Comparison of ENCODE assay signal across 20 cellular contexts in genomic region chr2:101361079-101361478, GRCh38. TPM values are rescaled to one million over a fixed set of nuclear protein-coding genes. Genes with fewer than 3 reads are reported as not detected.
DNase-seq lines count a peak whose midpoint lies in the region; ATAC-seq and TF ChIP-seq lines count a peak whose summit lies in the region.
"Had no signal": no experiment of that assay in that cellular context is flagged by ENCODE, and none has a peak within 500 bp of the region (broad histone marks: within the 10 kb centered on the region; RNA-seq: fewer than 3 reads in every experiment).

No MANE protein-coding gene starts in this region.

- H3K4me3 ChIP-seq in GM23338 (no peak overlapping the region), heart right ventricle (no peak overlapping the region)
- H3K4me3 ChIP-seq: K562, SK-N-MC, uterus had no signal

- H3K27ac ChIP-seq in GM23338 (ENCODE audit: low read depth) (no peak overlapping the region), heart right ventricle (peak overlapping the region in 1 of 10 donors; percentile 40)
- H3K27ac ChIP-seq: HL-60, SK-N-MC, uterus had no signal

- no peaks in the 10 kb centered on the region for H4K20me1 ChIP-seq in GM23338 (replicated peaks; ENCODE audit: insufficient read depth)

- H3K27ac Mint-ChIP-seq in activated CD4-positive, alpha-beta T cell treated with anti-CD3 and anti-CD28 coated beads, Interleukin-2, amount 10 ng/mL, durations not matched to agents 24 days and 14 days = no peak overlapping the region
- no peak overlapping the region for H3K27ac Mint-ChIP-seq in GM23338
- H3K27ac Mint-ChIP-seq in T-cell = peak overlapping the region; percentile 84
- H3K27ac Mint-ChIP-seq in memory B cell = peak overlapping the region; percentile 82
- H3K27ac Mint-ChIP-seq in activated T-cell treated with anti-CD3 and anti-CD28 coated beads, Interleukin-2, amount 50 U/mL, for 72 hours = no peak overlapping the region

- peaks cover 26% of the 10 kb centered on the region for H3K4me1 Mint-ChIP-seq in activated CD4-positive, alpha-beta T cell treated with anti-CD3 and anti-CD28 coated beads, Interleukin-2, amount 10 ng/mL, durations not matched to agents 24 days and 14 days
- peaks cover 29% of the 10 kb centered on the region for H3K4me1 Mint-ChIP-seq in GM23338
- peaks cover 29 to 35% (median 33%) of the 10 kb centered on the region in 3 donors for H3K4me1 Mint-ChIP-seq in T-cell
- H3K4me1 Mint-ChIP-seq in memory B cell = peaks cover 25% of the 10 kb centered on the region
- peaks cover 14% of the 10 kb centered on the region for H3K4me1 Mint-ChIP-seq in activated T-cell treated with anti-CD3 and anti-CD28 coated beads, Interleukin-2, amount 50 U/mL, for 72 hours (ENCODE audit: low read depth)

- peaks cover 14% of the 10 kb centered on the region for H3K27me3 Mint-ChIP-seq in activated CD4-positive, alpha-beta T cell treated with anti-CD3 and anti-CD28 coated beads, Interleukin-2, amount 10 ng/mL, durations not matched to agents 24 days and 14 days
- H3K27me3 Mint-ChIP-seq in GM23338 (ENCODE audit: insufficient read depth, low read depth, poor library complexity) = peaks cover 3% of the 10 kb centered on the region
- H3K27me3 Mint-ChIP-seq in T-cell = no peaks in the 10 kb centered on the region
- no peaks in the 10 kb centered on the region for H3K27me3 Mint-ChIP-seq in memory B cell
- H3K27me3 Mint-ChIP-seq in activated T-cell treated with anti-CD3 and anti-CD28 coated beads, Interleukin-2, amount 50 U/mL, for 72 hours (ENCODE audit: low read depth) = no peaks in the 10 kb centered on the region
- H3K27me3 Mint-ChIP-seq: stimulated activated naive CD8-positive, alpha-beta T cell treated with anti-CD3 and anti-CD28 coated beads, Interleukin-15, amount 100 ng/mL, for 72 hours had no signal

- CTCF ChIA-PET in T-cell (lab: Charles Lee) = interaction anchor here in 1 of 2 donors (2.4 kb wide), 1 partner anchor 12 kb away, joined by 13 read pairs; no protein-coding TSS in a partner anchor

- WGBS in heart right ventricle, 2 donors = 72 to 78% methylated on average over 3 of the region's 3 CpGs

- no peaks in the 10 kb centered on the region for H3F3A ChIP-seq in GM23338 (replicated peaks; ENCODE audit: low read depth)

- POLR2A ChIA-PET in T-cell (lab: Charles Lee) = interaction anchor here in 1 of 2 donors (0.6 kb wide), 1 partner anchor 281 kb away, joined by 3 read pairs; no protein-coding TSS in a partner anchor

- no peak overlapping the region for H3K4me2 ChIP-seq in GM23338

- intact Hi-C loops in activated CD4-positive, alpha-beta T cell treated with anti-CD3 and anti-CD28 coated beads, Interleukin-2, amount 10 ng/mL, durations not matched to agents 24 days and 14 days (cut with micrococcal nuclease) = no loop called here
- intact Hi-C loops in heart right ventricle (cut with DNase I) = no loop called here

- H3K4me1 ChIP-seq in GM23338 (ENCODE audit: insufficient read depth) = 0 out of 2 replicates have a peak, but pooled peaks cover 6% of the 10 kb centered on the region
- peaks cover 0 to 13% (median 0%) of the 10 kb centered on the region in 9 donors for H3K4me1 ChIP-seq in heart right ventricle
- H3K4me1 ChIP-seq: uterus had no signal

- TF ChIP-seq CTCF in GM23338 (conservative IDR thresholded peaks at IDR 0.05; ENCODE audit: low read depth in 2 of 2) (no peak), heart right ventricle (IDR thresholded peaks at IDR 0.05) (no peak)

- H3K4me3 Mint-ChIP-seq in activated CD4-positive, alpha-beta T cell treated with anti-CD3 and anti-CD28 coated beads, Interleukin-2, amount 10 ng/mL, durations not matched to agents 24 days and 14 days = peak overlapping the region; percentile 55
- H3K4me3 Mint-ChIP-seq in GM23338 = no peak overlapping the region
- peak overlapping the region in 2 of 3 donors; percentile 3 to 64 for H3K4me3 Mint-ChIP-seq in T-cell
- peak overlapping the region; percentile 74 for H3K4me3 Mint-ChIP-seq in memory B cell
- no peak overlapping the region for H3K4me3 Mint-ChIP-seq in activated T-cell treated with anti-CD3 and anti-CD28 coated beads, Interleukin-2, amount 50 U/mL, for 72 hours
- H3K4me3 Mint-ChIP-seq: stimulated activated naive CD8-positive, alpha-beta T cell treated with anti-CD3 and anti-CD28 coated beads, Interleukin-15, amount 100 ng/mL, for 72 hours had no signal

- H3K36me3 ChIP-seq in GM23338 (ENCODE audit: insufficient read depth) (no peaks in the 10 kb centered on the region), heart right ventricle (no peaks in the 10 kb centered on the region)
- H3K36me3 ChIP-seq: uterus had no signal

- DNase-seq in activated CD4-positive, alpha-beta T cell treated with anti-CD3 and anti-CD28 coated beads, Interleukin-2, amount 10 ng/mL, durations not matched to agents 24 days and 14 days = no peak
- no peak for DNase-seq in activated CD4-positive, alpha-beta T cell treated with anti-CD3 and anti-CD28 coated beads, Interleukin-2, amount 50 U/mL, for 48 hours
- DNase-seq in GM23338 (ENCODE audit: low spot score) (no peak), T-cell (no peak), memory B cell (ENCODE audit: low spot score in 2 of 2) (no peak), heart right ventricle (no peak)
- DNase-seq in activated T-cell treated with anti-CD3 and anti-CD28 coated beads, Interleukin-2, amount 50 U/mL, for 72 hours = no peak
- DNase-seq: activated gamma-delta T cell; mesenchymal stem cell; NCI-H1105; NK-92 treated with Interleukin-12 subunit alpha and Interleukin-12 subunit beta, amount 100 ng/mL, for 24 hours; stimulated activated naive CD8-positive, alpha-beta T cell treated with anti-CD3 and anti-CD28 coated beads, Interleukin-15, amount 100 ng/mL, for 72 hours; uterus had no signal

- no peaks in the 10 kb centered on the region for H3K79me2 ChIP-seq in GM23338 (replicated peaks; ENCODE audit: insufficient read depth)

- H2AFZ ChIP-seq in GM23338 = peak overlapping the region; percentile 20; the same call in 1 of the 2 replicates

- H3K9me2 ChIP-seq in GM23338 (ENCODE audit: insufficient read depth) = no peaks in the 10 kb centered on the region

- H3K27me3 ChIP-seq in GM23338 (ENCODE audit: insufficient read depth) = no peaks in the 10 kb centered on the region
- H3K27me3 ChIP-seq in heart right ventricle = peaks cover 0 to 3% (median 0%) of the 10 kb centered on the region in 7 donors
- H3K27me3 ChIP-seq: uterus had no signal

- H3K9me3 ChIP-seq in heart right ventricle = no peaks in the 10 kb centered on the region
- H3K9me3 ChIP-seq: uterus had no signal

- H3K36me3 Mint-ChIP-seq in activated CD4-positive, alpha-beta T cell treated with anti-CD3 and anti-CD28 coated beads, Interleukin-2, amount 10 ng/mL, durations not matched to agents 24 days and 14 days (ENCODE audit: low read depth) = no peaks in the 10 kb centered on the region
- no peaks in the 10 kb centered on the region for H3K36me3 Mint-ChIP-seq in GM23338 (ENCODE audit: low read depth)
- no peaks in the 10 kb centered on the region for H3K36me3 Mint-ChIP-seq in T-cell
- no peaks in the 10 kb centered on the region for H3K36me3 Mint-ChIP-seq in memory B cell
- no peaks in the 10 kb centered on the region for H3K36me3 Mint-ChIP-seq in activated T-cell treated with anti-CD3 and anti-CD28 coated beads, Interleukin-2, amount 50 U/mL, for 72 hours (ENCODE audit: insufficient read depth in 2 of 2)

- H3K9me3 Mint-ChIP-seq in activated CD4-positive, alpha-beta T cell treated with anti-CD3 and anti-CD28 coated beads, Interleukin-2, amount 10 ng/mL, durations not matched to agents 24 days and 14 days = no peaks in the 10 kb centered on the region
- H3K9me3 Mint-ChIP-seq in GM23338 (no peaks in the 10 kb centered on the region), T-cell (no peaks in the 10 kb centered on the region), memory B cell (no peaks in the 10 kb centered on the region)
- no peaks in the 10 kb centered on the region for H3K9me3 Mint-ChIP-seq in activated T-cell treated with anti-CD3 and anti-CD28 coated beads, Interleukin-2, amount 50 U/mL, for 72 hours
- H3K9me3 Mint-ChIP-seq: stimulated activated naive CD8-positive, alpha-beta T cell treated with anti-CD3 and anti-CD28 coated beads, Interleukin-15, amount 100 ng/mL, for 72 hours had no signal

- ATAC-seq in GM23338 = no peak
- ATAC-seq in T-cell (replicated peaks in 1 of 4) = no peak
- peak; percentile 62 for ATAC-seq in memory B cell (ENCODE audit: low read depth)
- no peak for ATAC-seq in activated T-cell treated with anti-CD3 and anti-CD28 coated beads, Interleukin-2, amount 50 U/mL, for 72 hours (replicated peaks in 1 of 2)
- no peak for ATAC-seq in heart right ventricle
- ATAC-seq in GM21723 (IDR thresholded peaks at IDR 0.05; ENCODE audit: unreplicated experiment) = no peak
- ATAC-seq: K562 had no signal

TF ChIP-seq in GM23338, 12 proteins besides CTCF, POLR2A, EP300 and RAD21 (continues in another document):
- TF ChIP-seq ZNF331 (CRISPR knock-in tag; IDR thresholded peaks at IDR 0.05; ENCODE audit: low read depth) = no peak
- TF ChIP-seq JUNB (IDR thresholded peaks at IDR 0.05; ENCODE audit: unreplicated experiment) = no peak
- no peak for TF ChIP-seq CREB1 (CRISPR knock-in tag; IDR thresholded peaks at IDR 0.05; ENCODE audit: low read depth)
- no peak for TF ChIP-seq POLR2AphosphoS5 (IDR thresholded peaks at IDR 0.05; ENCODE audit: low read depth)
- TF ChIP-seq ZNF114 (CRISPR knock-in tag; IDR thresholded peaks at IDR 0.05) = no peak

RNA-seq across cellular contexts. Expression of gene CREG2, which starts 26.2 kb away (rescaled TPM):
- not detected in 2 replicates for total RNA-seq in activated CD4-positive, alpha-beta T cell treated with anti-CD3 and anti-CD28 coated beads, Interleukin-2, amount 10 ng/mL, durations not matched to agents 24 days and 14 days
- 0.12 and 2.6 TPM in 2 replicates for total RNA-seq in GM23338 (2014; rRNA removed; shearing (Covaris generic))
- polyA plus RNA-seq in GM23338 (2016; fragmentation: Nextera tagmentation; extraction: Ambion mirVana) = 1.5 and 1.7 TPM in 2 replicates
- total RNA-seq in T-cell = under 1 TPM in 1 of 5 donors, not detected in 4; 0.13 TPM
- total RNA-seq in activated T-cell treated with anti-CD3 and anti-CD28 coated beads, Interleukin-2, amount 50 U/mL, for 72 hours = not detected
- total RNA-seq in heart right ventricle = 1 to 10 TPM in 1 of 10 donors, under 1 TPM in 6, not detected in 3; 0.24 to 1.4 (median 0.70) TPM
- not detected for polyA plus RNA-seq in heart right ventricle
- total RNA-seq: epithelial cell of proximal tubule, G401, H4, K562 had no signal
- polyA plus RNA-seq: K562 had no signal

RNA-seq across cellular contexts. Expression of gene RNF149, which starts 52.6 kb away (rescaled TPM):
- 40.3 and 40.7 TPM in 2 replicates for total RNA-seq in activated CD4-positive, alpha-beta T cell treated with anti-CD3 and anti-CD28 coated beads, Interleukin-2, amount 10 ng/mL, durations not matched to agents 24 days and 14 days
- total RNA-seq in GM23338 (2014; rRNA removed; shearing (Covaris generic)) = 42.4 and 47.6 TPM in 2 replicates
- polyA plus RNA-seq in GM23338 (2016; fragmentation: Nextera tagmentation; extraction: Ambion mirVana) = 37.2 and 38.8 TPM in 2 replicates
- total RNA-seq in T-cell = 100 to 1,000 TPM; 114 to 139 (median 123) TPM
- total RNA-seq in activated T-cell treated with anti-CD3 and anti-CD28 coated beads, Interleukin-2, amount 50 U/mL, for 72 hours = 10 to 100 TPM; 30.9 to 50.8 TPM
- total RNA-seq in heart right ventricle = 10 to 100 TPM; 11.0 to 25.5 (median 12.5) TPM
- polyA plus RNA-seq in heart right ventricle = 10 to 100 TPM; 11.8 to 40.8 TPM

Comparison
In these comparisons a context has a peak if more than half of its experiments do, and no peak if none do; other contexts are left out.
1. H3K27ac Mint-ChIP-seq: peak in T-cell (2 of 2) and memory B cell (single experiment); none in activated CD4-positive, alpha-beta T cell treated with anti-CD3 and anti-CD28 coated beads, Interleukin-2, amount 10 ng/mL, durations not matched to agents 24 days and 14 days (single experiment), GM23338 (single experiment) and activated T-cell treated with anti-CD3 and anti-CD28 coated beads, Interleukin-2, amount 50 U/mL, for 72 hours (single experiment).
2. H3K4me3 Mint-ChIP-seq: peak in activated CD4-positive, alpha-beta T cell treated with anti-CD3 and anti-CD28 coated beads, Interleukin-2, amount 10 ng/mL, durations not matched to agents 24 days and 14 days (single experiment), T-cell (2 of 3) and memory B cell (single experiment); none in GM23338 (single experiment) and activated T-cell treated with anti-CD3 and anti-CD28 coated beads, Interleukin-2, amount 50 U/mL, for 72 hours (0 of 2).